27 cellular contexts compared by ENCODE assay signal in the genomic region with DNA sequence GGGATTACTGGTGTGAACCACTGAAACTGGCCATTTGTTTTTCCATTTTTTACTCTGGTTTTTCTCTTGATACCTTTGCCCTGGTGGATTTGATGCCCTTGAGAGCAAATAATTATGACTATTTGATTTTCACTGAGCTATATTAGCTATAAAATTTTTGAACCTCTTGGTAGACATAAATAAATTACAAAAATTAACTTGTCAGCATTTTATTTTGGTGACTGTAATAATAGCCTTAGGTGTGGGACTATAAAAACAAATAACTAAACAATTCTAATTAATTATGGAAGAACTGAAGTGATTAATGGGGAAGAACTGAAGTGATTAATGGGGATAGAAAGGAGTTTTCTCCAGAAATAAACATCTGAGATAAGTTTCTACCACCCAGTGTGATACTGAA.
"Had no signal": no experiment of that assay in that cellular context is flagged by ENCODE, and none has a peak within 500 bp of the region (broad histone marks: within the 10 kb centered on the region; RNA-seq: fewer than 3 reads in every experiment).

No MANE protein-coding gene starts in this region.

- H3K4me1 ChIP-seq: neural progenitor cell, parathyroid adenoma, spleen, suprapubic skin, testis, tibial artery, transverse colon, upper lobe of right lung, uterus had no signal

- H3K4me3 ChIP-seq: neural progenitor cell, ovary, psoas muscle, skin epidermis, smooth muscle cell, spleen, suprapubic skin, testis, tibial artery, transverse colon, upper lobe of right lung, uterus had no signal

- H3K27ac ChIP-seq: neural progenitor cell, ovary, parathyroid adenoma, psoas muscle, skin epidermis, spleen, suprapubic skin, testis, tibial artery, transverse colon, upper lobe of right lung, uterus had no signal

- H3K9ac ChIP-seq: neural progenitor cell, parathyroid adenoma had no signal

- H3K4me2 ChIP-seq: neural progenitor cell, smooth muscle cell had no signal

- H2AFZ ChIP-seq: neural progenitor cell, parathyroid adenoma had no signal

- ATAC-seq: psoas muscle; right cardiac atrium; sciatic nerve; stimulated activated memory B cell treated with anti-CD40 and anti-IgM and Interleukin-4, amounts not matched to agents 10 μg/mL and 1 μg/mL and 100 μg/mL, for 72 hours; stimulated activated naive CD8-positive, alpha-beta T cell treated with anti-CD3 and anti-CD28 coated beads, Interleukin-15, amount 100 ng/mL, for 72 hours; stimulated activated naive CD8-positive, alpha-beta T cell treated with anti-CD3 and anti-CD28 coated beads, Interleukin-15, Interleukin-2, amounts not matched to agents 100 U/mL and 50 U/mL, for 24 hours; upper lobe of right lung had no signal

- H3K36me3 ChIP-seq: neural progenitor cell, ovary, spleen, suprapubic skin, tibial artery, transverse colon, upper lobe of right lung, uterus had no signal

- DNase-seq: natural killer cell; occipital lobe; ovary; psoas muscle; right cardiac atrium; spleen; stimulated activated CD4-positive, alpha-beta T cell treated with anti-CD3 and anti-CD28 coated beads, Interleukin-12 subunit alpha, Interleukin-12 subunit beta, amount 100 ng/mL, for 4 hours; stimulated activated CD4-positive, alpha-beta T cell treated with anti-CD3 and anti-CD28 coated beads, Interleukin-1b, Interleukin-23, amount 100 ng/mL, for 48 hours; stimulated activated CD4-positive, alpha-beta T cell treated with anti-CD3 and anti-CD28 coated beads, Interleukin-4, amount 100 ng/mL, for 1 hour; stimulated activated CD4-positive, alpha-beta T cell treated with anti-CD3 and anti-CD28 coated beads, Interleukin-4, amount 100 ng/mL, for 4 hours; stimulated activated CD8-positive, alpha-beta memory T cell treated with anti-CD3 and anti-CD28 coated beads, Interleukin-4, amount 100 ng/mL, for 48 hours; stimulated activated naive CD4-positive, alpha-beta T cell; stimulated activated naive CD8-positive, alpha-beta T cell treated with anti-CD3 and anti-CD28 coated beads, Interleukin-15, amount 100 ng/mL, for 72 hours; stimulated activated naive CD8-positive, alpha-beta T cell treated with anti-CD3 and anti-CD28 coated beads, Interleukin-15, Interleukin-2, amounts not matched to agents 100 U/mL and 50 U/mL, for 24 hours; substantia nigra; testis; tibial artery; transverse colon; upper lobe of right lung; uterus had no signal

- H3K9me3 ChIP-seq: ovary, psoas muscle, suprapubic skin, testis, tibial artery, transverse colon, upper lobe of right lung, uterus had no signal

- H3K79me2 ChIP-seq: parathyroid adenoma had no signal

- H3K27me3 ChIP-seq: neural progenitor cell, ovary, spleen, suprapubic skin, testis, tibial artery, transverse colon, upper lobe of right lung, uterus had no signal
